Comparison of ENCODE assay signal across 12 cellular contexts in the genomic region with DNA sequence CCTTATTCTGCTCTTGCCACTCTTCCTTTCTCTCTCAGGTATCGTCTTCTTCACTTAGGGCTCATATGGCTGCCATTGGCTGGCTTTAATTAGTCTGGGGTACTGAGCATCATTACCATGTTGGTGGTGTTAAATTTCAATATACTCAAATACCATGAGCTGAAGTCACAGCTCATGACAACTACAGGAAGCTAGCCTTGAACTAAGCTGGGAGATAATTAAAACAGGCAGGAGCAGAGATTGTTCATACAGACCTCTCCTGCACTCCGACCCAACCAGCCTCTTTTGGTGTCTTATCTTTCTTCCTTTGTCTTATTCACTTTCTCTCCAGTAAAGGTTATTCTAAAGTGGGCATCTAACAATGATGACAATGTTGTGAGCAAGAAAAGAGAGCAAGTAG.
"Had no signal": no experiment of that assay in that cellular context is flagged by ENCODE, and none has a peak within 500 bp of the region (broad histone marks: within the 10 kb centered on the region; RNA-seq: fewer than 3 reads in every experiment).

No MANE protein-coding gene starts in this region.

- H3K27ac ChIP-seq: ascending aorta, esophagus muscularis mucosa, heart right ventricle, suprapubic skin had no signal

- H3K4me3 ChIP-seq: ascending aorta, esophagus muscularis mucosa, heart right ventricle, suprapubic skin had no signal

- ATAC-seq: activated CD8-positive, alpha-beta T cell treated with anti-CD3 and anti-CD28 coated beads for 36 hours; heart right ventricle; stimulated activated naive CD8-positive, alpha-beta T cell treated with anti-CD3 and anti-CD28 coated beads, Interleukin-15, Interleukin-2, amounts not matched to agents 100 U/mL and 50 U/mL, for 24 hours had no signal

- H3K36me3 ChIP-seq: esophagus muscularis mucosa, heart right ventricle, suprapubic skin had no signal

- H3K4me1 ChIP-seq: suprapubic skin had no signal

- H3K27me3 ChIP-seq: ascending aorta, esophagus muscularis mucosa, heart right ventricle, suprapubic skin had no signal

- H3K9me3 ChIP-seq: ascending aorta, esophagus muscularis mucosa, heart right ventricle, suprapubic skin had no signal

- DNase-seq: activated CD4-positive, alpha-beta T cell treated with anti-CD3 and anti-CD28 coated beads for 1 hour; activated CD8-positive, alpha-beta memory T cell treated with anti-CD3 and anti-CD28 coated beads, Interleukin-2, amount 50 U/mL, for 48 hours; activated CD8-positive, alpha-beta T cell treated with anti-CD3 and anti-CD28 coated beads for 36 hours; activated naive CD4-positive, alpha-beta T cell; heart right ventricle; mesendoderm; stimulated activated CD4-positive, alpha-beta T cell treated with anti-CD3 and anti-CD28 coated beads, Interleukin-4, amount 100 ng/mL, for 1 hour; stimulated activated CD8-positive, alpha-beta memory T cell treated with anti-CD3 and anti-CD28 coated beads, Interleukin-4, amount 100 ng/mL, for 48 hours; stimulated activated naive CD8-positive, alpha-beta T cell treated with anti-CD3 and anti-CD28 coated beads, Interleukin-15, Interleukin-2, amounts not matched to agents 100 U/mL and 50 U/mL, for 24 hours had no signal
